Comparison of ENCODE assay signal across 1 cellular context in the genomic region with DNA sequence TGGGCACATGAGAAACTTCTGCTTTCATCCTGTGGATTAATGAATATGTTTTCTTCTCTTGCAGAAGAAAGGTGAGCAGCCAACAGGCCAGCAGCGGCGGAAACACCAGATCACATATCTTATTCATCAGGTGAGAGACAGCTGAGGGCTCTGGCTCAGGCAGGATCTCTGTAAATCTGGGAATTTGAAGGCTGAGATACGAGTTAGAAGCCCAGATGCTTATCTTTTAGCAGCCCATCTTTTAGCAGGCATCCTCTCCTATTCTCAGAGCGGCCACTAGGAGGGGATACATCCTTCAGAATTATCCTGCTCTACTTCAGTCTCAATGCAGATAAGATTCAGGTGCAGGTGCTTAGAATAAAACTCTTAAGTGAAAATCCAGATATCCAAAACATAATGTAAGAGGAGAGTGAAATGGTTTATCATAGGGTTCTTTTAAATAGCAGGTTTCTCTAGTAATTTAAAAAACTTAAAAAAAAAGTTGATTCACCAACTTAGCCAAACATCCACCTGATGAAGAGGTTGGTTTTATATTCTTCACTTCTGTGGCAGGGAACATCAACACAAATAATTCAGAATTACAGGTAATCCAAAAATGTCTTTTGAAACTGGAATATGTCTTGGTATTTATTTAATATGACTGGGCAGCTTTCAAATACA.
TF ChIP-seq lines count a peak whose summit lies in the region.

No MANE protein-coding gene starts in this region.

TF ChIP-seq in SK-N-SH, 30 proteins besides CTCF, POLR2A, EP300 and RAD21 (continued from another document):
- TF ChIP-seq, protein P1, sequence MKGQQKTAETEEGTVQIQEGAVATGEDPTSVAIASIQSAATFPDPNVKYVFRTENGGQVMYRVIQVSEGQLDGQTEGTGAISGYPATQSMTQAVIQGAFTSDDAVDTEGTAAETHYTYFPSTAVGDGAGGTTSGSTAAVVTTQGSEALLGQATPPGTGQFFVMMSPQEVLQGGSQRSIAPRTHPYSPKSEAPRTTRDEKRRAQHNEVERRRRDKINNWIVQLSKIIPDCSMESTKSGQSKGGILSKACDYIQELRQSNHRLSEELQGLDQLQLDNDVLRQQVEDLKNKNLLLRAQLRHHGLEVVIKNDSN (IDR thresholded peaks at IDR 0.05; ENCODE audit: borderline replicate concordance, low read depth) = no peak
- TF ChIP-seq ELF1 (IDR thresholded peaks at IDR 0.05) (no peak), GATA2 (CRISPR knock-in tag; IDR thresholded peaks at IDR 0.05) (peak; percentile 97), JUND (IDR thresholded peaks at IDR 0.05) (no peak), GABPA (IDR thresholded peaks at IDR 0.05; ENCODE audit: low read depth) (no peak), MEF2A (IDR thresholded peaks at IDR 0.05; ENCODE audit: borderline replicate concordance, low read depth) (no peak), NFIC (IDR thresholded peaks at IDR 0.05; ENCODE audit: borderline replicate concordance) (no peak), TAF1 (IDR thresholded peaks at IDR 0.05; ENCODE audit: borderline replicate concordance, low read depth, low read length) (no peak), MXI1 (IDR thresholded peaks at IDR 0.05; ENCODE audit: low read depth, low read length) (peak; percentile 67; the same call in 1 of the 2 replicates), TCF12 (IDR thresholded peaks at IDR 0.05) (no peak), TEAD4 (IDR thresholded peaks at IDR 0.05; ENCODE audit: borderline replicate concordance, insufficient read depth) (no peak), SMC3 (IDR thresholded peaks at IDR 0.05; ENCODE audit: low read depth, low read length) (peak; percentile 88), FOXM1 (IDR thresholded peaks at IDR 0.05; ENCODE audit: low read depth) (no peak), SIN3A (IDR thresholded peaks at IDR 0.05; ENCODE audit: borderline replicate concordance, low read depth, low read length) (no peak)
- TF ChIP-seq, protein P2, sequence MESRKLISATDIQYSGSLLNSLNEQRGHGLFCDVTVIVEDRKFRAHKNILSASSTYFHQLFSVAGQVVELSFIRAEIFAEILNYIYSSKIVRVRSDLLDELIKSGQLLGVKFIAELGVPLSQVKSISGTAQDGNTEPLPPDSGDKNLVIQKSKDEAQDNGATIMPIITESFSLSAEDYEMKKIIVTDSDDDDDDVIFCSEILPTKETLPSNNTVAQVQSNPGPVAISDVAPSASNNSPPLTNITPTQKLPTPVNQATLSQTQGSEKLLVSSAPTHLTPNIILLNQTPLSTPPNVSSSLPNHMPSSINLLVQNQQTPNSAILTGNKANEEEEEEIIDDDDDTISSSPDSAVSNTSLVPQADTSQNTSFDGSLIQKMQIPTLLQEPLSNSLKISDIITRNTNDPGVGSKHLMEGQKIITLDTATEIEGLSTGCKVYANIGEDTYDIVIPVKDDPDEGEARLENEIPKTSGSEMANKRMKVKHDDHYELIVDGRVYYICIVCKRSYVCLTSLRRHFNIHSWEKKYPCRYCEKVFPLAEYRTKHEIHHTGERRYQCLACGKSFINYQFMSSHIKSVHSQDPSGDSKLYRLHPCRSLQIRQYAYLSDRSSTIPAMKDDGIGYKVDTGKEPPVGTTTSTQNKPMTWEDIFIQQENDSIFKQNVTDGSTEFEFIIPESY (IDR thresholded peaks at IDR 0.05; ENCODE audit: borderline replicate concordance, low read depth) = no peak
- TF ChIP-seq, protein P3, sequence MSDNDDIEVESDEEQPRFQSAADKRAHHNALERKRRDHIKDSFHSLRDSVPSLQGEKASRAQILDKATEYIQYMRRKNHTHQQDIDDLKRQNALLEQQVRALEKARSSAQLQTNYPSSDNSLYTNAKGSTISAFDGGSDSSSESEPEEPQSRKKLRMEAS (IDR thresholded peaks at IDR 0.05; ENCODE audit: low read depth) = no peak
- TF ChIP-seq, protein P4, sequence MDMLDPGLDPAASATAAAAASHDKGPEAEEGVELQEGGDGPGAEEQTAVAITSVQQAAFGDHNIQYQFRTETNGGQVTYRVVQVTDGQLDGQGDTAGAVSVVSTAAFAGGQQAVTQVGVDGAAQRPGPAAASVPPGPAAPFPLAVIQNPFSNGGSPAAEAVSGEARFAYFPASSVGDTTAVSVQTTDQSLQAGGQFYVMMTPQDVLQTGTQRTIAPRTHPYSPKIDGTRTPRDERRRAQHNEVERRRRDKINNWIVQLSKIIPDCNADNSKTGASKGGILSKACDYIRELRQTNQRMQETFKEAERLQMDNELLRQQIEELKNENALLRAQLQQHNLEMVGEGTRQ (IDR thresholded peaks at IDR 0.05; ENCODE audit: borderline replicate concordance, low read depth, low read length) = no peak
- TF ChIP-seq, protein P5, sequence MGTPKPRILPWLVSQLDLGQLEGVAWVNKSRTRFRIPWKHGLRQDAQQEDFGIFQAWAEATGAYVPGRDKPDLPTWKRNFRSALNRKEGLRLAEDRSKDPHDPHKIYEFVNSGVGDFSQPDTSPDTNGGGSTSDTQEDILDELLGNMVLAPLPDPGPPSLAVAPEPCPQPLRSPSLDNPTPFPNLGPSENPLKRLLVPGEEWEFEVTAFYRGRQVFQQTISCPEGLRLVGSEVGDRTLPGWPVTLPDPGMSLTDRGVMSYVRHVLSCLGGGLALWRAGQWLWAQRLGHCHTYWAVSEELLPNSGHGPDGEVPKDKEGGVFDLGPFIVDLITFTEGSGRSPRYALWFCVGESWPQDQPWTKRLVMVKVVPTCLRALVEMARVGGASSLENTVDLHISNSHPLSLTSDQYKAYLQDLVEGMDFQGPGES (IDR thresholded peaks at IDR 0.05; ENCODE audit: low read depth, low read length) = no peak
